ENCODE assay signal across 14 cellular contexts in the genomic region with DNA sequence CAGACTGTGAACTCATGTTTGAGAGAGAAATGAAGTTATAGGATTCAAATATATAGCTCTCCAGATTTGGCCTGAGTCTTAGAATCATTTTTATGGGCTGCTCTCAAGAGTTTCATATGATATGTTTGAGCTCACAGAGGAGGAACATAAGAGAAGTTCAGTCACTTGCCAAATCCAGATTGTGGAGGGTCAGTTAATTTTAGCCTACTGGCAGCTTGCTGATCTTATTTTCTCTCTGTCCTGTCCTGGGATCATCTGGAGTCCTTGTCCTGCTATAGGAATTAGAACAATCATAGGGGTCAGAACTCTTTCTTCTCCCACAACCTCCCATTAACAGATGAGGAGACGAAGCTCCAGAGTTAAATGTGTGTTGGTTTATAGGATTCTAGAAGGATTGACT.
DNase-seq lines count a peak whose midpoint lies in the region; ATAC-seq and TF ChIP-seq lines count a peak whose summit lies in the region.
"Had no signal": no experiment of that assay in that cellular context is flagged by ENCODE, and none has a peak within 500 bp of the region (broad histone marks: within the 10 kb centered on the region; RNA-seq: fewer than 3 reads in every experiment).

No MANE protein-coding gene starts in this region.

- H3K27me3 ChIP-seq in heart right ventricle, result no peaks in the 10 kb centered on the region
- H3K27me3 ChIP-seq: BE2C had no signal

- no peaks in the 10 kb centered on the region for H3K9me3 ChIP-seq in heart right ventricle
- H3K9me3 ChIP-seq: A549, BE2C had no signal

- H3K27ac Mint-ChIP-seq in nephron, result peak overlapping the region; percentile 19 to 82 (median 54)

- peaks cover 0 to 10% (median 0%) of the 10 kb centered on the region in 9 donors for H3K4me1 ChIP-seq in heart right ventricle
- H3K4me1 ChIP-seq: A549, BE2C had no signal

- no peaks in the 10 kb centered on the region for H3K9me3 Mint-ChIP-seq in nephron

- peaks cover 33% of the 10 kb centered on the region for H3K4me1 Mint-ChIP-seq in nephron

- H3K36me3 Mint-ChIP-seq in nephron (ENCODE audit: low read depth), result no peaks in the 10 kb centered on the region

- intact Hi-C loops in heart right ventricle (cut with DNase I) (no loop called here), left ventricle myocardium superior (cut with micrococcal nuclease) (no loop called here), head of caudate nucleus (cut with DNase I) (no loop called here)

- peaks cover 18% of the 10 kb centered on the region for H3K27me3 Mint-ChIP-seq in nephron (ENCODE audit: low read depth)
- H3K27me3 Mint-ChIP-seq: CD4-positive, alpha-beta memory T cell had no signal

- ATAC-seq in heart right ventricle (peak in 6 of 8 donors; percentile 44 to 86 (median 63)), left ventricle myocardium superior (peak; percentile 87)
- ATAC-seq: A549, GM12878 had no signal

- H3K36me3 ChIP-seq in heart right ventricle, result no peaks in the 10 kb centered on the region
- H3K36me3 ChIP-seq: BE2C had no signal

- H3K4me3 ChIP-seq in heart right ventricle, result no peak overlapping the region
- H3K4me3 ChIP-seq: A549, GM12878, GM23248 had no signal

- no peak for DNase-seq in heart right ventricle
- no peak for DNase-seq in left ventricle myocardium superior
- DNase-seq in GOT3 (lab: John Stamatoyannopoulos, UW), result no peak
- no peak for DNase-seq in head of caudate nucleus
- no peak for DNase-seq in caudate nucleus (lab: John Stamatoyannopoulos, UW)
- DNase-seq: BE2C; CD4-positive, alpha-beta memory T cell; DMS79; GM23248; H7 had no signal

- peak overlapping the region in 1 of 3 experiments; percentile 24 for H3K4me3 Mint-ChIP-seq in nephron
- H3K4me3 Mint-ChIP-seq: CD4-positive, alpha-beta memory T cell had no signal

- WGBS in heart right ventricle, 2 donors, result 57 to 81% methylated on average over 1 of the region's 1 CpG

- TF ChIP-seq CTCF in heart right ventricle (IDR thresholded peaks at IDR 0.05), result no peak
- TF ChIP-seq CTCF in nephron (IDR thresholded peaks at IDR 0.05; ENCODE audit: unreplicated experiment in 3 of 3), result no peak

- peak overlapping the region in 2 of 10 donors; percentile 5 to 15 for H3K27ac ChIP-seq in heart right ventricle
- H3K27ac ChIP-seq in caudate nucleus (ENCODE audit: low read depth, low read length), result no peak overlapping the region
- H3K27ac ChIP-seq: A549, C4-2B, GM23248 had no signal
